ENCODE assay signal across 9 cellular contexts in the genomic region with DNA sequence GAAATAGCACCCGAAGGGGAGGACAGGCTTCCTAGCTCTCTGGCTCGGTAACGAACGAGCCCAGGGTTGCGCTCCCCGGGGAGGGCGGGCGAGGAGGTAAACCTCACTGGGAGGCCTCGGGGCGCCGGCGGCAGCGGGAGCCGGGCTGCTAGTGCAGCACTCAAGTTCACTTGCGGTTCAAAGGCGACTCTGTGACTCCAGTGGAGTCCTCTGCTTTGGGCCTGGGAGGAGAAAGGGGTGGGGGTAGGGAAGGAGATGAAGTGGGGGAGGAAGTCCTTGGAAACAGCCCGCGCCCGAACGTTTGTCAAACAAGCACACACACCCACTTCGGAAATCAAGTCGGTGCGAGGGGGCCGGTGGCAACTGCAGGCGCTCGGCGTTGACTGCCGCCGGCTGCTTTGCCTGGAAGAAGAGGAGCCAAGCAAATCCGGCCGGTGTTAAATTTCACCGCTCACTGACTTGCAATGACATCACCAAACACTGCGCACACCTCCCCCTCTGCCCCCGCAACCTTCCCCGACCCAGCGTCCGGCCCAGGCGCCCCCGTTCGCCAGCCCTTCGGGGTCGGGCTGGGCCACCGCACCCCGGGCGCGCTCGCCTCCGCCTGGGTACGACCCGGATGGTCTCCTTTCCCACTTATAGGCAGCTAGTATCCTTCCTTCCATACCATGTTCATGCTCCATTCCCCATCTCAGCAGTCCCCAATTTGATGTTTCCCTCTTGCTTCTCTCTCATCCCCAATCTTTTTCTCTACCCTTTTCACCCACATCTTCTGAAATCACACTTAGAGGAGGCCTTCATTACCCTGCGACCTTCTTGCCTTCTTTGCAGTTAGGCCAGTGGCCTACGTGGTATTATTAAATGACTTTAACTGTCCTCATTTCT. TPM values are rescaled to one million over a fixed set of nuclear protein-coding genes. Genes with fewer than 3 reads are reported as not detected.
DNase-seq lines count a peak whose midpoint lies in the region; TF ChIP-seq lines count a peak whose summit lies in the region.
"Had no signal": no experiment of that assay in that cellular context is flagged by ENCODE, and none has a peak within 500 bp of the region (broad histone marks: within the 10 kb centered on the region; RNA-seq: fewer than 3 reads in every experiment).

A gene (minus strand): TSS at position 202 of the 885 bp plus-strand sequence. CDS start 376 bp downstream, outside the sequence.

- intact Hi-C loops in Caco-2 (cut with micrococcal nuclease; ENCODE audit: unreplicated experiment), result no loop called here

- H3K4me2 ChIP-seq in mesendoderm (ENCODE audit: low read length), result peak within 1 kb of the TSS; percentile 83

- no peak within 1 kb of the TSS for H3K4ac ChIP-seq in mesendoderm (ENCODE audit: low read depth, low read length)

- peak within 1 kb of the TSS; percentile 37 for H3K23ac ChIP-seq in mesendoderm (ENCODE audit: low read length)

- CTCF ChIA-PET in Caco-2 (lab: Charles Lee), result no interaction called here

- H3K79me1 ChIP-seq in mesendoderm (ENCODE audit: low read length), result no peaks in the 10 kb centered on the region

- H3K36me3 Mint-ChIP-seq in endodermal cell (ENCODE audit: low read depth) (no peaks in the 10 kb centered on the region), type B pancreatic cell (no peaks in the 10 kb centered on the region), Caco-2 (ENCODE audit: insufficient read depth, unreplicated experiment) (no peaks in the 10 kb centered on the region)

- H3K27me3 Mint-ChIP-seq in endodermal cell (ENCODE audit: insufficient read depth), result peaks cover 81% of the 10 kb centered on the region
- peaks cover 78% of the 10 kb centered on the region for H3K27me3 Mint-ChIP-seq in type B pancreatic cell
- H3K27me3 Mint-ChIP-seq in Caco-2 (ENCODE audit: insufficient read depth, unreplicated experiment), result peaks cover 9% of the 10 kb centered on the region

- no TSS peak for BruUV-seq in Caco-2 (replicated peaks; lab: Mats Ljungman, UMichigan)

- H3K9me3 Mint-ChIP-seq in endodermal cell (peaks cover 3% of the 10 kb centered on the region), type B pancreatic cell (no peaks in the 10 kb centered on the region), Caco-2 (ENCODE audit: unreplicated experiment) (no peaks in the 10 kb centered on the region)

- H3K4me1 ChIP-seq in endodermal cell (ENCODE audit: control insufficient read depth, insufficient read depth, low read length) (no peaks in the 10 kb centered on the region), mesendoderm (ENCODE audit: control insufficient read depth, low read depth, low read length) (peaks cover 2% of the 10 kb centered on the region), Caco-2 (no peaks in the 10 kb centered on the region)

- peak within 1 kb of the TSS; percentile 69 for H3K56ac ChIP-seq in mesendoderm (ENCODE audit: low read length)

- peak; percentile 9 for DNase-seq in activated CD4-positive, alpha-beta T cell treated with anti-CD3 and anti-CD28 coated beads for 48 hours
- DNase-seq in activated CD4-positive, alpha-beta T cell treated with anti-CD3 and anti-CD28 coated beads for 1 hour, result no peak
- DNase-seq in NCI-H69 (lab: John Stamatoyannopoulos, UW) (peak; percentile 79), endodermal cell (peak; percentile 92), mesendoderm (peak; percentile 87), type B pancreatic cell (ENCODE audit: extremely low spot score, unreplicated experiment) (peak; percentile 76), Caco-2 (no peak), A172 (ENCODE audit: low spot score) (no peak)
- DNase-seq: activated T-cell treated with anti-CD3 and anti-CD28 coated beads, Interleukin-2, amount 50 U/mL, for 4 hours had no signal

- no peak within 1 kb of the TSS for H3K18ac ChIP-seq in mesendoderm (ENCODE audit: low read length)

- H2BK120ac ChIP-seq in mesendoderm (ENCODE audit: low read depth, low read length), result no peak within 1 kb of the TSS

- H3K9me3 ChIP-seq in endodermal cell (ENCODE audit: control insufficient read depth, low read length), result no peaks in the 10 kb centered on the region
- no peaks in the 10 kb centered on the region for H3K9me3 ChIP-seq in Caco-2

- no peak within 1 kb of the TSS for H4K5ac ChIP-seq in mesendoderm (ENCODE audit: low read length)

- POLR2A ChIA-PET in Caco-2 (lab: Charles Lee), result no interaction called here

- H3K27me3 ChIP-seq in endodermal cell (ENCODE audit: control insufficient read depth, insufficient read depth, low read length, poor library complexity, severe bottlenecking) (peaks cover 67% of the 10 kb centered on the region), mesendoderm (ENCODE audit: insufficient read depth, low read length, poor library complexity) (peaks cover 9% of the 10 kb centered on the region), Caco-2 (replicated peaks; ENCODE audit: control insufficient read depth, insufficient read depth, low read length) (no peaks in the 10 kb centered on the region)

- H2AK5ac ChIP-seq in mesendoderm (ENCODE audit: low read length), result no peak within 1 kb of the TSS

- H3K9ac ChIP-seq in endodermal cell (ENCODE audit: extremely low read depth, low read length, poor library complexity, severe bottlenecking) (no peak within 1 kb of the TSS), mesendoderm (ENCODE audit: low read length) (peak within 1 kb of the TSS; percentile 54)

- H3K4me3 ChIP-seq in endodermal cell (ENCODE audit: low read length) (peak within 1 kb of the TSS; percentile 80), mesendoderm (ENCODE audit: low read length) (peak within 1 kb of the TSS; percentile 21), Caco-2 (ENCODE audit: low read depth, low read length) (no peak within 1 kb of the TSS)

- H3K27ac Mint-ChIP-seq in endodermal cell (no peak within 1 kb of the TSS), type B pancreatic cell (peak within 1 kb of the TSS; percentile 25), Caco-2 (ENCODE audit: unreplicated experiment) (no peak within 1 kb of the TSS)

- WGBS in endodermal cell (ENCODE audit: insufficient coverage in 1 of 2, insufficient read length in 1 of 2), 2 experiments, result 5 to 8% methylated on average over 17 to 52 of the region's 52 CpGs
- WGBS in mesendoderm (ENCODE audit: extremely low coverage, insufficient coverage, low lambda C conversion rate), result no CpG with 5 or more reads among the region's 52 CpGs

- no peaks in the 10 kb centered on the region for H3K79me2 ChIP-seq in mesendoderm (ENCODE audit: control insufficient read depth, insufficient read depth, low read length)

- H4K8ac ChIP-seq in mesendoderm (ENCODE audit: low read depth, low read length), result no peak within 1 kb of the TSS

- TF ChIP-seq CTCF in endodermal cell (conservative IDR thresholded peaks at IDR 0.05) (no peak), type B pancreatic cell (conservative IDR thresholded peaks at IDR 0.05) (no peak), Caco-2 (IDR thresholded peaks at IDR 0.05; ENCODE audit: insufficient read depth in 1 of 2, low read depth in 1 of 2, low read length in 1 of 2, severe bottlenecking in 1 of 2, unreplicated experiment in 1 of 2) (no peak)

- no peak within 1 kb of the TSS for H2BK5ac ChIP-seq in mesendoderm (ENCODE audit: low read length)

- H3K4me3 Mint-ChIP-seq in endodermal cell (peak within 1 kb of the TSS; percentile 61), type B pancreatic cell (peak within 1 kb of the TSS; percentile 90), Caco-2 (ENCODE audit: unreplicated experiment) (no peak within 1 kb of the TSS)
- H3K4me3 Mint-ChIP-seq: activated T-cell treated with anti-CD3 and anti-CD28 coated beads, Interleukin-2, amount 50 U/mL, for 4 hours had no signal

- H2BK15ac ChIP-seq in mesendoderm (replicated peaks; ENCODE audit: low read depth), result no peak within 1 kb of the TSS

- no peak within 1 kb of the TSS for H3K27ac ChIP-seq in endodermal cell (ENCODE audit: low read depth, low read length)
- H3K27ac ChIP-seq in mesendoderm (ENCODE audit: low read depth, low read length), result no peak within 1 kb of the TSS

- H3K4me1 Mint-ChIP-seq in endodermal cell (peaks cover 18% of the 10 kb centered on the region), type B pancreatic cell (ENCODE audit: unreplicated experiment) (peaks cover 17% of the 10 kb centered on the region), Caco-2 (ENCODE audit: low read depth, unreplicated experiment) (no peaks in the 10 kb centered on the region)

- no peaks in the 10 kb centered on the region for H3K36me3 ChIP-seq in endodermal cell (ENCODE audit: control insufficient read depth, insufficient read depth, low read length)
- no peaks in the 10 kb centered on the region for H3K36me3 ChIP-seq in mesendoderm (ENCODE audit: control insufficient read depth, insufficient read depth, low read length)
- no peaks in the 10 kb centered on the region for H3K36me3 ChIP-seq in Caco-2 (ENCODE audit: control insufficient read depth, insufficient read depth, low read length)

RNA-seq across cellular contexts. Expression of the gene that starts here (rescaled TPM):
- total RNA-seq in endodermal cell (under 1 TPM; 0.84 to 0.95 TPM), type B pancreatic cell (ENCODE audit: low replicate concordance) (0.33 and 7.2 TPM in 2 replicates), Caco-2 (2022) (0.07 TPM in 1 of 2 replicates, not detected in the other)
- 1.4 TPM for polyA plus RNA-seq in endodermal cell (2013, experiment 1 of 2)
- 1.0 TPM for polyA plus RNA-seq in endodermal cell (2013, experiment 2 of 2)
- 0.10 TPM for polyA plus RNA-seq in mesendoderm (2013, experiment 1 of 2)
- polyA plus RNA-seq in mesendoderm (2013, experiment 2 of 2), result 0.13 TPM
- 0.03 and 0.07 TPM in 2 replicates for total RNA-seq in A172 (2014; rRNA removed; shearing (Covaris generic))
- total RNA-seq: activated T-cell treated with anti-CD3 and anti-CD28 coated beads, Interleukin-2, amount 50 U/mL, for 4 hours had no signal

Comparison
In these comparisons a context has a peak if more than half of its experiments do, and no peak if none do; other contexts are left out.
1. DNase-seq: peak in activated CD4-positive, alpha-beta T cell treated with anti-CD3 and anti-CD28 coated beads for 48 hours (single experiment), NCI-H69 (single experiment), endodermal cell (single experiment), mesendoderm (single experiment) and type B pancreatic cell (single experiment); none in activated CD4-positive, alpha-beta T cell treated with anti-CD3 and anti-CD28 coated beads for 1 hour (single experiment), Caco-2 (0 of 2) and A172 (single experiment).